Comparison of ENCODE assay signal across 1 cellular context in the genomic region with DNA sequence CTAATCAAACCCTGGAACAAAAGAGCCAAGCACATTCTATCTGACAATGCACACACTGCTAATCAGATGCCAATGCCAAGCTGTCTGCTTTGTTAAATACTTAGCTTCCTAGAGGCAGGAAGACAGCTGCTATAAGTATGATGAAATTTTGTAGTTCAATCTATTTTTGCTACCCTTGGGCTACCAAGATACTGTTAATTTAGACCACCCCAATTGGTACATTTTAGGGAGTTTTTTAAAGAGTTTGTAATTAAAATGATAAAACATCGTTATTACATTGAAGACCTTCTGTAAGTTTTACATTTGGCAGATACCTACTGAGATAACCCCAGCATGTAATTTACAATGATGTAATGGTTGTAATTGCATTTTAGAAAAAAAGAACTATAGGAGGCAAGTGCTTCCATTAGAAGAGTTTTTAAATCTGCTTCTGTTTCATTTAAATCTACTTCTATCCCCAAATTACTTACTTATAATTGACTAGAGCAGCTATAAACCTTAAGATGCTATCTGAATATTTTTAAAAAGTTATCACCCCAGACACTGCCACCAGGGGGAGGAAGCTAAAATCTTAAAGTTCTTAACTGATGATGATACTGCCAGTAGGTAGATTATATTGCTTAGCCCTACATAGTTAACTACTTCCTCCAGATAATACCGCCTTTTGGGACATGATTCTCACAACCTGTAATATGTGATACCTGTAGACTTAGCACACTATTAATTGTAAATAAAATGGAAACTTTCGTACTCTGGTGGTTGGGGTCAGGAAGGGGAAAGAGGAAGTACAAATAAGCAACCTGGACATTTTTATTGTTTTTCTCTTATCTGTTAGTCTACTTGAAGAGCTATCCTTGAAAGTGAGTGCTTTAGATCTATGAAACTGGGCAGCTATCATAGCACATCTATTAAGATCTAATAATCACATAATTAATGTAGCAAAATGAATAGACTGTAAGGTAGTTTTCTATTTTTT.
TF ChIP-seq lines count a peak whose summit lies in the region.

No MANE protein-coding gene starts in this region.

TF ChIP-seq in H1, 55 proteins besides CTCF, POLR2A, EP300 and RAD21:
- TF ChIP-seq RNF2 (IDR thresholded peaks at IDR 0.05; ENCODE audit: borderline replicate concordance, low read depth, low read length, missing control alignments, poor library complexity, severe bottlenecking) (no peak), HDAC2 (IDR thresholded peaks at IDR 0.05; ENCODE audit: borderline replicate concordance in 1 of 2, low read depth in 2 of 2, low read length in 2 of 2) (no peak), YY1 (IDR thresholded peaks at IDR 0.05; ENCODE audit: low read depth, low read length) (no peak), SUZ12 (IDR thresholded peaks at IDR 0.05; ENCODE audit: low read length) (no peak), BACH1 (IDR thresholded peaks at IDR 0.05; ENCODE audit: low read length) (no peak)
